ENCODE assay signal across 6 cellular contexts in the genomic region with DNA sequence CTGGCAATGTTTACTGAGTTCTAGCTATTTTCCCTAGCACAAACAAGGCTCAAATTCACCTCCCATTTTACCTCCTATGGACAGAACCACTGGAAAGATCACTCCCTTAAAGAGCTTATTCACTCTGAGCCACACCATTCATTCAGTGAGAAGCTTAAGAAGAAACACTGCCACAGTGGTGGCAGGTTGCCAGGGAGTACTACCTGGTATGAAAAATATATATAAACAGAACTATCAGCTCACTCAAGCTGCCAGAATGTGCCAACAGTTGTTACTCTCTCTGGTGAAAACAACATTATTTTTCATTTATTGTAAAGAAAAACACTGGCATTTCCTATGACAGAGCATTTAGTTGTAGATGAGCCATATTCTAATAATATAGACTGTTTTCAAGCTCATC. TPM values are rescaled to one million over a fixed set of nuclear protein-coding genes. Genes with fewer than 3 reads are reported as not detected.
"Had no signal": no experiment of that assay in that cellular context is flagged by ENCODE, and none has a peak within 500 bp of the region (broad histone marks: within the 10 kb centered on the region; RNA-seq: fewer than 3 reads in every experiment).

No MANE protein-coding gene starts in this region.

RNA-seq across cellular contexts. Expression of a gene that starts 31.2 kb away (rescaled TPM):
- total RNA-seq: LHCN-M2, MCF 10A, OCI-LY7, Peyer's patch, Right ventricle myocardium superior, SK-MEL-5 had no signal
